27 cellular contexts compared by ENCODE assay signal in the genomic region with DNA sequence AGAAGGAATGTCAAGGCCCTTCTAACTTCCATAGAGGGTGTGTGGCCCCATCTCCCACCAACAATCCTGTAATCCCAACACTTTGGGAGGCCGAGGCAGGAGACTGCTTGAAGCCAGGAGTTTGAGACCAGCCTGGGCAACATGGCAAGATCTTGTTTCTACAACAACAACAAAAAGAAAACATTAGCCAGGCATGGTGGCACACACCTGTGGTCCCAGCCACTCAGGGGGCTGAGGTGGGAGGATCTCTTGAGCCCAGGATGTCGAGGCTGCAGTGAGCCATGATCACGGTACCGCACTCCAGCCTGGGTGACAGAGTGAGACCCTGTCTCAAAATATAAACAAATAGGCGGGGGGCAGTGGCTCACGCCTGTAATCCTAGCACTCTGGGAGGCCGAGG. TPM values are rescaled to one million over a fixed set of nuclear protein-coding genes. Genes with fewer than 3 reads are reported as not detected.
"Had no signal": no experiment of that assay in that cellular context is flagged by ENCODE, and none has a peak within 500 bp of the region (broad histone marks: within the 10 kb centered on the region; RNA-seq: fewer than 3 reads in every experiment).

No MANE protein-coding gene starts in this region.

- H3K4me3 ChIP-seq: esophagus muscularis mucosa, gastrocnemius medialis, heart right ventricle, left lung, lung, ovary, right atrium auricular region, sigmoid colon, skin epidermis, stomach, thyroid gland, upper lobe of left lung, vagina had no signal

- H3K36me3 ChIP-seq: esophagus muscularis mucosa, gastrocnemius medialis, heart right ventricle, left lung, ovary, right atrium auricular region, sigmoid colon, thyroid gland, upper lobe of left lung, vagina had no signal

- DNase-seq: effector memory CD8-positive, alpha-beta T cell; gastrocnemius medialis; heart right ventricle; hypothalamus; kidney glomerular epithelial cell; left lung; mesendoderm; naive thymus-derived CD8-positive, alpha-beta T cell; ovary; stimulated activated CD4-positive, alpha-beta T cell treated with anti-CD3 and anti-CD28 coated beads, Interleukin-12 subunit alpha, Interleukin-12 subunit beta, amount 100 ng/mL, for 4 hours; stimulated activated naive CD4-positive, alpha-beta T cell; stomach; thyroid gland had no signal

- ATAC-seq: effector memory CD8-positive, alpha-beta T cell; gastrocnemius medialis; heart right ventricle; left lung; naive thymus-derived CD8-positive, alpha-beta T cell had no signal

- FAIRE-seq: colon, islet of Langerhans had no signal

- H3K27me3 ChIP-seq: esophagus muscularis mucosa, gastrocnemius medialis, heart right ventricle, left lung, ovary, right atrium auricular region, sigmoid colon, stomach, thyroid gland, upper lobe of left lung, vagina had no signal

- H3K9me3 ChIP-seq: neutrophil, ovary, right atrium auricular region, stomach, thyroid gland, upper lobe of left lung, vagina had no signal

- H3K27ac Mint-ChIP-seq: dendritic cell treated with granulocyte-macrophage colony-stimulating factor and Interleukin-4, amounts not matched to agents 40 ng/mL and 50 ng/mL, for 4 days; effector memory CD8-positive, alpha-beta T cell had no signal

- H3K27ac ChIP-seq: epithelial cell of prostate, esophagus muscularis mucosa, gastrocnemius medialis, heart right ventricle, left lung, neutrophil, ovary, right atrium auricular region, sigmoid colon, skin epidermis, stomach, thyroid gland, upper lobe of left lung, vagina had no signal

- H3K9me3 Mint-ChIP-seq: dendritic cell treated with granulocyte-macrophage colony-stimulating factor and Interleukin-4, amounts not matched to agents 40 ng/mL and 50 ng/mL, for 4 days; effector memory CD8-positive, alpha-beta T cell had no signal

- H3K4me3 Mint-ChIP-seq: dendritic cell treated with granulocyte-macrophage colony-stimulating factor and Interleukin-4, amounts not matched to agents 40 ng/mL and 50 ng/mL, for 4 days; effector memory CD8-positive, alpha-beta T cell had no signal

RNA-seq across cellular contexts. Expression of gene TSPAN32, which starts 16.9 kb away (rescaled TPM):
- total RNA-seq: gastrocnemius medialis had no signal
- polyA plus RNA-seq: neural cell had no signal

RNA-seq across cellular contexts. Expression of gene C11orf21, which starts 17.0 kb away (rescaled TPM):
- total RNA-seq: fibroblast of villous mesenchyme had no signal
- polyA plus RNA-seq: neural cell had no signal

RNA-seq across cellular contexts. Expression of gene ASCL2, which starts 48.3 kb away (rescaled TPM):
- total RNA-seq: fibroblast of villous mesenchyme, gastrocnemius medialis had no signal
- polyA plus RNA-seq: neural cell had no signal
